ENCODE assay signal across 8 cellular contexts in genomic region chr11:45354976-45355705, GRCh38.
A peak's percentile ranks its signal among the peaks of the same experiment; 100 is the strongest.
DNase-seq lines count a peak whose midpoint lies in the region; ATAC-seq and TF ChIP-seq lines count a peak whose summit lies in the region.

No MANE protein-coding gene starts in this region.

- H3K27ac ChIP-seq in mucosa of rectum (ENCODE audit: low read depth in 2 of 2, low read length in 2 of 2) = no peak overlapping the region

- TF ChIP-seq POLR2A in erythroblast (IDR thresholded peaks at IDR 0.05; ENCODE audit: low read length) = no peak

- H3K9me3 ChIP-seq in mucosa of rectum (ENCODE audit: control insufficient read depth in 2 of 2, low read length in 2 of 2) = no peaks in the 10 kb centered on the region

- DNase-seq in NCI-H446 treated with DMSO at 0.1 percent for 48 hours (lab: John Stamatoyannopoulos, UW) = peak; percentile 65
- peak; percentile 85 for DNase-seq in activated T-cell treated with anti-CD3 and anti-CD28 coated beads for 24 hours (ENCODE audit: low read depth)
- peak; percentile 79 to 83 for DNase-seq in erythroblast (lab: John Stamatoyannopoulos, UW)
- peak; percentile 72 to 81 for DNase-seq in stimulated activated CD8-positive, alpha-beta memory T cell treated with anti-CD3 and anti-CD28 coated beads, Interleukin-4, amount 100 ng/mL, for 1 hour (ENCODE audit: low read depth in 2 of 2, low spot score in 1 of 2)
- no peak for DNase-seq in A172 (ENCODE audit: low spot score)

- H3K4me3 ChIP-seq in mucosa of rectum (ENCODE audit: low read length in 2 of 2) = peak overlapping the region; percentile 51 to 74

- H3K27me3 ChIP-seq in mucosa of rectum (ENCODE audit: control insufficient read depth in 2 of 2, insufficient read depth in 2 of 2, low read length in 2 of 2) = peaks cover 0 to 2% of the 10 kb centered on the region in 2 donors

- no peaks in the 10 kb centered on the region for H3K4me1 ChIP-seq in mucosa of rectum (ENCODE audit: control insufficient read depth in 2 of 2, insufficient read depth in 2 of 2, low read length in 2 of 2)

- no peaks in the 10 kb centered on the region for H3K36me3 ChIP-seq in mucosa of rectum (ENCODE audit: control insufficient read depth in 2 of 2, insufficient read depth in 2 of 2, low read length in 2 of 2)

- peak overlapping the region in 1 of 2 donors; percentile 52 for H3K9ac ChIP-seq in mucosa of rectum (ENCODE audit: low read depth in 1 of 2, low read length in 2 of 2)

- peak; percentile 97 for ATAC-seq in GM18517 (IDR thresholded peaks at IDR 0.05; ENCODE audit: unreplicated experiment)
- peak; percentile 89 for ATAC-seq in HG03064 (IDR thresholded peaks at IDR 0.05; ENCODE audit: low read depth, unreplicated experiment)
